In the genomic region with DNA sequence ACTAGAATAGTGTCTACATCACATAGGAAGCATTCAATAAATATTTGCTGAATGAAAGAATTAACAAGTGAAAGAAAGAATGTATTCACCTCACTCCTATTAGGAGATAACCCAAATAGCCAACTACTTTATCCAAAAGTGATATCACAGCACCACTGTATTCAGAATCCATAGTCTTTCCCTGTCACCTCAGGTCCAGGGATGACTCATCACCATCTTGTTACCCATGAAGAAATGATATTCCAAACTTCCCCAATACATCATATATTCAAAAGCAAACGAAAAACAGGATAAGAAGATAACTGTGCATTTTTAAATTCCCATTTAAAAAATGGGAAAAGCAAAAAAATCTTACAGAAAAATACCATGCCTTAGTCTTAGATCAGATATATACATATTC, we compare ENCODE assay signal across 25 cellular contexts.
"Had no signal": no experiment of that assay in that cellular context is flagged by ENCODE, and none has a peak within 500 bp of the region (broad histone marks: within the 10 kb centered on the region; RNA-seq: fewer than 3 reads in every experiment).

No MANE protein-coding gene starts in this region.

- H3K27me3 ChIP-seq: neural progenitor cell, ovary, right lobe of liver, sigmoid colon, stomach, thyroid gland, tibial nerve, upper lobe of left lung, vagina had no signal

- H2AFZ ChIP-seq: neural progenitor cell, parathyroid adenoma had no signal

- H3K4me1 ChIP-seq: parathyroid adenoma, psoas muscle, right lobe of liver, sigmoid colon, stomach, thyroid gland, tibial nerve, upper lobe of left lung, vagina had no signal

- H3K4me3 ChIP-seq: neural progenitor cell, ovary, psoas muscle, right lobe of liver, sigmoid colon, stomach, thoracic aorta, thyroid gland, tibial nerve, upper lobe of left lung, vagina had no signal

- ATAC-seq: psoas muscle; right cardiac atrium; right lobe of liver; stimulated activated effector memory CD8-positive, alpha-beta T cell treated with anti-CD3 and anti-CD28 coated beads, Interleukin-12 subunit alpha, Interleukin-12 subunit beta, amount 100 ng/mL, for 72 hours; stimulated activated naive B cell treated with anti-CD40 and anti-IgM and Interleukin-4, amounts not matched to agents 10 μg/mL and 1 μg/mL and 100 μg/mL, for 72 hours had no signal

- H3K9ac ChIP-seq: parathyroid adenoma had no signal

- H3K36me3 ChIP-seq: neural progenitor cell, ovary, right lobe of liver, thoracic aorta, thyroid gland, vagina had no signal

- FAIRE-seq: small intestine, urothelium cell line had no signal

- H3K27ac ChIP-seq: neural progenitor cell, ovary, parathyroid adenoma, psoas muscle, right lobe of liver, sigmoid colon, stomach, thoracic aorta, thyroid gland, tibial nerve, upper lobe of left lung, vagina had no signal

- H3K79me2 ChIP-seq: parathyroid adenoma had no signal

- DNase-seq: occipital lobe; ovary; posterior cingulate gyrus; psoas muscle; right cardiac atrium; right lobe of liver; sigmoid colon; small intestine; stimulated activated CD4-positive, alpha-beta T cell treated with anti-CD3 and anti-CD28 coated beads, Interleukin-15, amount 100 ng/mL, for 24 hours; stimulated activated CD4-positive, alpha-beta T cell treated with anti-CD3 and anti-CD28 coated beads, Interleukin-2, amount 100 ng/mL, for 24 hours; stimulated activated CD4-positive, alpha-beta T cell treated with anti-CD3 and anti-CD28 coated beads, Interleukin-2, amount 100 ng/mL, for 48 hours; stimulated activated CD4-positive, alpha-beta T cell treated with anti-CD3 and anti-CD28 coated beads, Interleukin-4, amount 100 ng/mL, for 24 hours; stimulated activated naive B cell treated with anti-CD40 and anti-IgM and Interleukin-4, amounts not matched to agents 10 μg/mL and 1 μg/mL and 100 μg/mL, for 72 hours; stimulated activated naive CD4-positive, alpha-beta T cell treated with Interleukin-2 at 50 U/mL for 16 hours; stomach; thyroid gland; trophoblast cell; upper lobe of left lung had no signal

- H3K4me2 ChIP-seq: neural progenitor cell had no signal

- H3K9me3 ChIP-seq: ovary, psoas muscle, right lobe of liver, sigmoid colon, stomach, thoracic aorta, thyroid gland, tibial nerve, upper lobe of left lung, vagina had no signal
